Comparison of ENCODE assay signal across 8 cellular contexts in the genomic region with DNA sequence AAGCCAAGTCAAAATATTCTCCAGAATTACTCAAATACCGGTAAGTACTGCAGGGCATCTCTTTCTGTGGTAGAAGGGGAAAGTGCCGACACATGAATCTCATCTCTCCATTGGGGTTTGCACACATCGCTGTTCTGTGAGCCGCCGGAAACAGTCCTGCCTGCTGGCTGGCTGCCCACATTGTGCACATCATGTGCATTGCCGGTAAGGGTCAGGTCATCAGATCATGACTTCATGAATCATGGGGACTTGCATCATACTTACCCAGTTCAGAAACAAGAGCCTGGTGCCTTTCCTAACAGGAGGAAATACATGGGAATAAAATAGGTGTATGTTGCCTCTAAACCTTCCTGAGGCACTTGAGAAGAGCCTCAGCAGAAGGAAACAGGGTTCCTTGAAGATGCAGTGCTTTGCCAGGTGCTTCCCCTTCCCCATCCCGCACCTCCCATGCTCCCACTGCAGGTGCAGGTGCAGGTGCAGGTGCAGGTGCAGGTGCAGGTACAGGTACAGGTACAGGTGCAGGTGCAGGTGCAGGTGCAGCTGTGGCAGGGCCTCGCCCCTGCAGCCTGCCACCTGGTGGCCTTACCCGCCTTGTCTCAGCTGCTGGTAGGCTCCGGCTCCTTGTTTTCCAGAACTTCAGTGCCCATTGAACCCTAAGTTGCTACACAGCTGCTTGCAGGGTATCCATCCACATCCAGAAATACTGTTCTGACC. TPM values are rescaled to one million over a fixed set of nuclear protein-coding genes. Genes with fewer than 3 reads are reported as not detected.
DNase-seq lines count a peak whose midpoint lies in the region; ATAC-seq and FAIRE-seq lines count a peak whose summit lies in the region.

No MANE protein-coding gene starts in this region.

- peak; percentile 54 for ATAC-seq in left ventricle myocardium superior
- no peak for ATAC-seq in aorta (ENCODE audit: low FRiP score)

- H3K36me3 ChIP-seq in aorta (ENCODE audit: control insufficient read depth in 1 of 2, insufficient read depth in 2 of 2, low read length in 1 of 2) (no peaks in the 10 kb centered on the region), Karpas-422 (ENCODE audit: insufficient read depth, low read length) (no peaks in the 10 kb centered on the region; the same call in 1 of the 2 replicates)

- H3K27me3 ChIP-seq in aorta (ENCODE audit: control insufficient read depth in 1 of 2, insufficient read depth in 2 of 2, low read length in 1 of 2) (peaks cover 0 to 1% of the 10 kb centered on the region in 2 donors), Karpas-422 (ENCODE audit: low read length) (no peaks in the 10 kb centered on the region)

- H3K79me2 ChIP-seq in Karpas-422 (ENCODE audit: low read length), result no peaks in the 10 kb centered on the region

- H3K27ac ChIP-seq in aorta (ENCODE audit: low read depth in 1 of 2, low read length in 2 of 2) (no peak overlapping the region), Karpas-422 (ENCODE audit: low read length) (no peak overlapping the region)

- H3K9me3 ChIP-seq in aorta (ENCODE audit: control insufficient read depth, low read length) (no peaks in the 10 kb centered on the region), Karpas-422 (ENCODE audit: low read length) (no peaks in the 10 kb centered on the region; the same call in 1 of the 2 replicates)

- WGBS in aorta, 2 donors, result 90 to 91% methylated on average over 10 of the region's 10 CpGs

- H3K4me2 ChIP-seq in Karpas-422 (ENCODE audit: low read depth, low read length, poor library complexity, severe bottlenecking), result no peak overlapping the region

- peak; percentile 41 for DNase-seq in stimulated activated CD4-positive, alpha-beta T cell treated with anti-CD3 and anti-CD28 coated beads, Interleukin-1b, Interleukin-23, amount 100 ng/mL, for 48 hours
- DNase-seq in stimulated activated CD4-positive, alpha-beta T cell treated with anti-CD3 and anti-CD28 coated beads, Interleukin-12 subunit alpha, Interleukin-12 subunit beta, amount 100 ng/mL, for 4 hours, result no peak
- DNase-seq in RCC 7860 (ENCODE audit: low spot score) (peak; percentile 80), left ventricle myocardium superior (peak; percentile 55), aorta (peak; percentile 87 to 88), kidney glomerular epithelial cell (lab: John Stamatoyannopoulos, UW) (no peak), amygdala (lab: John Stamatoyannopoulos, UW) (no peak), Karpas-422 (no peak)

- intact Hi-C loops in left ventricle myocardium superior (cut with micrococcal nuclease), result no loop called here
- intact Hi-C loops in aorta (cut with DNase I), result no loop called here

- H3K9ac ChIP-seq in Karpas-422 (ENCODE audit: low read length), result no peak overlapping the region

- H4K20me1 ChIP-seq in Karpas-422 (ENCODE audit: insufficient read depth, low read depth, low read length), result peaks cover 27% of the 10 kb centered on the region; the same call in 1 of the 2 replicates

- H3K9me2 ChIP-seq in Karpas-422 (replicated peaks; ENCODE audit: insufficient read depth, low read length), result no peaks in the 10 kb centered on the region

- no peak overlapping the region for H2AFZ ChIP-seq in Karpas-422 (ENCODE audit: low read length)

- no peaks in the 10 kb centered on the region for H3K4me1 ChIP-seq in aorta (ENCODE audit: control insufficient read depth in 1 of 2, insufficient read depth in 2 of 2, low read length in 2 of 2)
- H3K4me1 ChIP-seq in Karpas-422 (ENCODE audit: low read length), result peaks cover 3% of the 10 kb centered on the region

- H3K4me3 ChIP-seq in aorta (ENCODE audit: low read length in 2 of 2), result no peak overlapping the region
- no peak overlapping the region for H3K4me3 ChIP-seq in Karpas-422 (ENCODE audit: low read length)

- FAIRE-seq in RCC 7860 (lab: Jason Lieb, UNC), result peak; percentile 48

RNA-seq across cellular contexts. Expression of a gene that starts 26.5 kb away (rescaled TPM):
- 31.6 TPM for total RNA-seq in left ventricle myocardium superior
- 10 to 100 TPM; 19.2 to 21.3 TPM for total RNA-seq in aorta
- polyA plus RNA-seq in aorta, result 10 to 100 TPM; 15.4 to 19.8 TPM
- total RNA-seq in Karpas-422 (2014; rRNA removed; shearing (Covaris generic); ENCODE audit: low replicate concordance), result 10.5 and 26.8 TPM in 2 replicates

Comparison
In these comparisons a context has a peak if more than half of its experiments do, and no peak if none do; other contexts are left out.
1. DNase-seq: peak in stimulated activated CD4-positive, alpha-beta T cell treated with anti-CD3 and anti-CD28 coated beads, Interleukin-1b, Interleukin-23, amount 100 ng/mL, for 48 hours (single experiment), RCC 7860 (single experiment), left ventricle myocardium superior (single experiment) and aorta (2 of 2); none in stimulated activated CD4-positive, alpha-beta T cell treated with anti-CD3 and anti-CD28 coated beads, Interleukin-12 subunit alpha, Interleukin-12 subunit beta, amount 100 ng/mL, for 4 hours (single experiment), kidney glomerular epithelial cell (single experiment), amygdala (0 of 56) and Karpas-422 (single experiment).